1 cellular context compared by ENCODE assay signal in the genomic region with DNA sequence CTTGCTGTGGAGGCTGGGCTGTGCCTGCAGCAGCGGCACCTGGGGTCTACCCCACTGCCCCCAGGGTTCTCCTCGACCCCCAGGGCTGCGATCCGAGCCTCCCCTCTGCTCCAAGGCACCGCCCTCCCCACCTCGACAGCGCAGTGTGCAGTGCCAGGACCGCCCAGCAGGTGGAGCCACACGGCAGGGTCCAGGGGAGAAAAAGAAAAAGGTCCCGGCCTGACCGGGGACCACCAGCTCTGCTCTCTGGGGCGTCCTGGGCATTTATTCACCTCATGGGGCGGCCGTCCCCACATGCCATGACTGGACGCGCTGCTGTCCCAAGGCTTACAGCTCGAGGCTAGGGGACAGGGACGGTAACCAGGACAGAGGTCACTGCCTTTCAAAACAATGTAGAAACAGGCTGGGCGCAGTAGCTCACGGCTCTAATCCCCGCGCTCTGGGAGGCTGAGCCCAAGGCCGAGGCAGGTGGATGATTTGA.
TF ChIP-seq lines count a peak whose summit lies in the region.

No MANE protein-coding gene starts in this region.

TF ChIP-seq in IMR-90, 13 proteins besides CTCF, POLR2A, EP300 and RAD21:
- TF ChIP-seq MAZ (IDR thresholded peaks at IDR 0.05; ENCODE audit: borderline replicate concordance, low read depth, low read length) = peak; percentile 67; the same call in 1 of the 2 replicates
- TF ChIP-seq, protein P1, sequence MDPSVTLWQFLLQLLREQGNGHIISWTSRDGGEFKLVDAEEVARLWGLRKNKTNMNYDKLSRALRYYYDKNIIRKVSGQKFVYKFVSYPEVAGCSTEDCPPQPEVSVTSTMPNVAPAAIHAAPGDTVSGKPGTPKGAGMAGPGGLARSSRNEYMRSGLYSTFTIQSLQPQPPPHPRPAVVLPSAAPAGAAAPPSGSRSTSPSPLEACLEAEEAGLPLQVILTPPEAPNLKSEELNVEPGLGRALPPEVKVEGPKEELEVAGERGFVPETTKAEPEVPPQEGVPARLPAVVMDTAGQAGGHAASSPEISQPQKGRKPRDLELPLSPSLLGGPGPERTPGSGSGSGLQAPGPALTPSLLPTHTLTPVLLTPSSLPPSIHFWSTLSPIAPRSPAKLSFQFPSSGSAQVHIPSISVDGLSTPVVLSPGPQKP (IDR thresholded peaks at IDR 0.05; ENCODE audit: borderline replicate concordance, low read depth, low read length) = no peak
- TF ChIP-seq RCOR1 (IDR thresholded peaks at IDR 0.05; ENCODE audit: insufficient replicate concordance, low read length) = no peak
- peak; percentile 46 for TF ChIP-seq SMC3 (IDR thresholded peaks at IDR 0.05; ENCODE audit: low read depth, low read length)
- TF ChIP-seq MXI1 (IDR thresholded peaks at IDR 0.05; ENCODE audit: borderline replicate concordance, low read depth, low read length) = no peak
- TF ChIP-seq CEBPB (IDR thresholded peaks at IDR 0.05; ENCODE audit: low read depth, low read length) = no peak
- TF ChIP-seq NFE2L2 (IDR thresholded peaks at IDR 0.05; ENCODE audit: low read depth, low read length) = no peak
- TF ChIP-seq FOS (IDR thresholded peaks at IDR 0.05; ENCODE audit: low read depth, low read length) = no peak
- TF ChIP-seq CHD1 (IDR thresholded peaks at IDR 0.05; ENCODE audit: low read depth, low read length) = no peak
